15 cellular contexts compared by ENCODE assay signal in genomic region chr21:34857874-34858273, GRCh38.
DNase-seq lines count a peak whose midpoint lies in the region; ATAC-seq, FAIRE-seq and TF ChIP-seq lines count a peak whose summit lies in the region.
"Had no signal": no experiment of that assay in that cellular context is flagged by ENCODE, and none has a peak within 500 bp of the region (broad histone marks: within the 10 kb centered on the region; RNA-seq: fewer than 3 reads in every experiment).

No MANE protein-coding gene starts in this region.

- H3K9me3 Mint-ChIP-seq in T-helper 1 cell treated with Interleukin-12 subunit alpha and Interleukin-12 subunit beta and Interleukin-4 antibody, amounts not matched to agents 30 μg/mL and 1 μg/mL, for 36 hours: no peaks in the 10 kb centered on the region

- no peaks in the 10 kb centered on the region for H4K20me1 ChIP-seq in fibroblast of lung (ENCODE audit: control insufficient read depth, extremely low read depth, insufficient read depth, low read length)
- H4K20me1 ChIP-seq in smooth muscle cell (ENCODE audit: low read depth): peaks cover 100% of the 10 kb centered on the region

- H3K27ac Mint-ChIP-seq in T-helper 1 cell treated with Interleukin-12 subunit alpha and Interleukin-12 subunit beta and Interleukin-4 antibody, amounts not matched to agents 30 μg/mL and 1 μg/mL, for 36 hours: peak overlapping the region; percentile 29

- no peak overlapping the region for H2AFZ ChIP-seq in fibroblast of lung (ENCODE audit: low read length)
- no peak overlapping the region for H2AFZ ChIP-seq in smooth muscle cell (ENCODE audit: low read depth)

- H3K4me3 ChIP-seq in RWPE2 (ENCODE audit: severe bottlenecking) (no peak overlapping the region), fibroblast of lung (replicated peaks in 1 of 4; ENCODE audit: control extremely low read depth in 1 of 4, insufficient read depth in 1 of 4, low read depth in 3 of 4, low read length in 4 of 4) (no peak overlapping the region), smooth muscle cell (no peak overlapping the region)
- H3K4me3 ChIP-seq: Peyer's patch, skin epidermis had no signal

- H3K27me3 Mint-ChIP-seq in T-helper 1 cell treated with Interleukin-12 subunit alpha and Interleukin-12 subunit beta and Interleukin-4 antibody, amounts not matched to agents 30 μg/mL and 1 μg/mL, for 36 hours (ENCODE audit: low read depth): no peaks in the 10 kb centered on the region

- H3K4me2 ChIP-seq in fibroblast of lung (ENCODE audit: extremely low read depth, insufficient read depth, low read length) (no peak overlapping the region), smooth muscle cell (no peak overlapping the region)

- H3K36me3 Mint-ChIP-seq in T-helper 1 cell treated with Interleukin-12 subunit alpha and Interleukin-12 subunit beta and Interleukin-4 antibody, amounts not matched to agents 30 μg/mL and 1 μg/mL, for 36 hours (ENCODE audit: low read depth): peaks cover 55% of the 10 kb centered on the region

- no peak for FAIRE-seq in HTR-8/SVneo (lab: Jason Lieb, UNC)
- FAIRE-seq: colon, G401.6 had no signal

- H3K9me3 ChIP-seq in RWPE2 (ENCODE audit: severe bottlenecking) (no peaks in the 10 kb centered on the region), fibroblast of lung (ENCODE audit: control insufficient read depth, insufficient read depth, low read depth, low read length) (no peaks in the 10 kb centered on the region), smooth muscle cell (replicated peaks; ENCODE audit: low read depth) (no peaks in the 10 kb centered on the region)
- H3K9me3 ChIP-seq: Peyer's patch had no signal

- peaks cover 88% of the 10 kb centered on the region for H3K79me2 ChIP-seq in fibroblast of lung (ENCODE audit: control insufficient read depth, insufficient read depth, low read length)
- peaks cover 85% of the 10 kb centered on the region for H3K79me2 ChIP-seq in smooth muscle cell (ENCODE audit: low read depth)

- peaks cover 72% of the 10 kb centered on the region for H3F3A ChIP-seq in smooth muscle cell (ENCODE audit: low read depth)

- no peak overlapping the region for H3K4me3 Mint-ChIP-seq in T-helper 1 cell treated with Interleukin-12 subunit alpha and Interleukin-12 subunit beta and Interleukin-4 antibody, amounts not matched to agents 30 μg/mL and 1 μg/mL, for 36 hours

- H3K27me3 ChIP-seq in RWPE2 (ENCODE audit: insufficient read depth, poor library complexity, severe bottlenecking) (no peaks in the 10 kb centered on the region), fibroblast of lung (ENCODE audit: control insufficient read depth, insufficient read depth, low read length) (no peaks in the 10 kb centered on the region), smooth muscle cell (ENCODE audit: low read depth) (no peaks in the 10 kb centered on the region)
- H3K27me3 ChIP-seq: Peyer's patch had no signal

- no peaks in the 10 kb centered on the region for H3K4me1 ChIP-seq in RWPE2 (ENCODE audit: insufficient read depth, poor library complexity, severe bottlenecking)
- peaks cover 2% of the 10 kb centered on the region for H3K4me1 ChIP-seq in fibroblast of lung (ENCODE audit: control insufficient read depth, extremely low read depth, insufficient read depth, low read length)
- no peaks in the 10 kb centered on the region for H3K4me1 ChIP-seq in smooth muscle cell (ENCODE audit: low read depth)

- WGBS in smooth muscle cell (ENCODE audit: low lambda C conversion rate): 81% methylated on average over 4 of the region's 4 CpGs

- H3K4me1 Mint-ChIP-seq in T-helper 1 cell treated with Interleukin-12 subunit alpha and Interleukin-12 subunit beta and Interleukin-4 antibody, amounts not matched to agents 30 μg/mL and 1 μg/mL, for 36 hours (ENCODE audit: low read depth): peaks cover 25% of the 10 kb centered on the region

- ATAC-seq in RWPE2 (ENCODE audit: low read depth): 0 out of 3 replicates have a peak, but pooled peaks have one; percentile 14

- peaks cover 100% of the 10 kb centered on the region for H3K36me3 ChIP-seq in RWPE2 (ENCODE audit: low read depth)
- peaks cover 37% of the 10 kb centered on the region for H3K36me3 ChIP-seq in fibroblast of lung (ENCODE audit: control insufficient read depth, insufficient read depth, low read length)
- no peaks in the 10 kb centered on the region for H3K36me3 ChIP-seq in smooth muscle cell (ENCODE audit: low read depth)

- no peak for TF ChIP-seq CTCF in RWPE2 (IDR thresholded peaks at IDR 0.05; ENCODE audit: poor library complexity, severe bottlenecking)
- peak; percentile 22 to 32 for TF ChIP-seq CTCF in fibroblast of lung (conservative IDR thresholded peaks at IDR 0.05 in 1 of 2, IDR thresholded peaks at IDR 0.05 in 1 of 2; ENCODE audit: low read depth in 1 of 2, low read length in 2 of 2)
- peak; percentile 15 for TF ChIP-seq CTCF in smooth muscle cell (IDR thresholded peaks at IDR 0.05; ENCODE audit: borderline replicate concordance, insufficient read depth, poor library complexity, severe bottlenecking)

- DNase-seq in T-helper 1 cell (no peak), RWPE2 (ENCODE audit: low spot score) (no peak), fibroblast of lung (ENCODE audit: low read depth in 2 of 2) (no peak), smooth muscle cell (lab: John Stamatoyannopoulos, UW; ENCODE audit: unreplicated experiment) (no peak), HTR-8/SVneo (ENCODE audit: insufficient read length, low spot score) (no peak), NCI-H2227 (lab: John Stamatoyannopoulos, UW; ENCODE audit: unreplicated experiment) (no peak), DMS 273 treated with DMSO at 0.1 percent for 48 hours (lab: John Stamatoyannopoulos, UW) (no peak)
- DNase-seq: 8988T, hippocampal formation, midbrain had no signal

- H3K9ac ChIP-seq in fibroblast of lung (ENCODE audit: insufficient read depth, low read length) (no peak overlapping the region), smooth muscle cell (ENCODE audit: low read depth) (no peak overlapping the region)

- no peak overlapping the region for H3K27ac ChIP-seq in RWPE2 (ENCODE audit: poor library complexity, severe bottlenecking)
- H3K27ac ChIP-seq in fibroblast of lung (ENCODE audit: insufficient read depth, low read length): no peak overlapping the region
- peak overlapping the region; percentile 64 for H3K27ac ChIP-seq in smooth muscle cell (ENCODE audit: low read depth)
- H3K27ac ChIP-seq: Peyer's patch had no signal
